In genomic region chr19:802888-803561, GRCh38 we compare ENCODE assay signal across 1 cellular context.
TF ChIP-seq lines count a peak whose summit lies in the region.

No MANE protein-coding gene starts in this region.

TF ChIP-seq in HEK293T, 16 proteins besides CTCF, POLR2A, EP300 and RAD21:
- no peak for TF ChIP-seq FOXA1 (IDR thresholded peaks at IDR 0.05)
- no peak for TF ChIP-seq FOXM1 (IDR thresholded peaks at IDR 0.05; ENCODE audit: borderline replicate concordance)
- no peak for TF ChIP-seq SUZ12 (IDR thresholded peaks at IDR 0.05)
- no peak for TF ChIP-seq CTBP1 (IDR thresholded peaks at IDR 0.05; ENCODE audit: borderline replicate concordance)
- no peak for TF ChIP-seq PKNOX1 (IDR thresholded peaks at IDR 0.05)
- no peak for TF ChIP-seq FOXK2 (IDR thresholded peaks at IDR 0.05)
- no peak for TF ChIP-seq NFRKB (IDR thresholded peaks at IDR 0.05)
- TF ChIP-seq HDGF (IDR thresholded peaks at IDR 0.05; ENCODE audit: borderline replicate concordance): no peak
- no peak for TF ChIP-seq ZNF384 (IDR thresholded peaks at IDR 0.05)
- no peak for TF ChIP-seq LEF1 (IDR thresholded peaks at IDR 0.05; ENCODE audit: borderline replicate concordance)
- TF ChIP-seq ARNT (IDR thresholded peaks at IDR 0.05): no peak
- TF ChIP-seq TARDBP (IDR thresholded peaks at IDR 0.05): no peak
- TF ChIP-seq ELF4 (IDR thresholded peaks at IDR 0.05): no peak
